Comparison of ENCODE assay signal across 8 cellular contexts in genomic region chr1:75724472-75725022, GRCh38. TPM values are rescaled to one million over a fixed set of nuclear protein-coding genes. Genes with fewer than 3 reads are reported as not detected.
DNase-seq lines count a peak whose midpoint lies in the region; ATAC-seq and TF ChIP-seq lines count a peak whose summit lies in the region.

Gene ACADM (plus strand): TSS chr1:75724709. CDS start chr1:75724788, 79 bp downstream.

- no peaks in the 10 kb centered on the region for H3K27me3 ChIP-seq in CD4-positive, alpha-beta T cell (ENCODE audit: control insufficient read depth, insufficient read depth, low read length)
- H3K27me3 ChIP-seq in ectodermal cell (ENCODE audit: control insufficient read depth, insufficient read depth, low read length, poor library complexity, severe bottlenecking): no peaks in the 10 kb centered on the region

- H3K4me3 ChIP-seq in ectodermal cell (ENCODE audit: insufficient read depth, low read depth, low read length): peak within 1 kb of the TSS; percentile 85

- peak within 1 kb of the TSS; percentile 99 for H3K4me3 Mint-ChIP-seq in CD4-positive, alpha-beta T cell

- no peak for TF ChIP-seq CTCF in CD4-positive, alpha-beta T cell (IDR thresholded peaks at IDR 0.05)

- 0% methylated on average over 48 of the region's 48 CpGs for WGBS in ectodermal cell, 2 experiments

- no peaks in the 10 kb centered on the region for H3K27me3 Mint-ChIP-seq in CD4-positive, alpha-beta T cell

- peaks cover 9% of the 10 kb centered on the region for H3K4me1 ChIP-seq in ectodermal cell (ENCODE audit: control insufficient read depth, insufficient read depth, low read length)

- intact Hi-C loops in CD4-positive, alpha-beta T cell (cut with DNase I, micrococcal nuclease): loop anchor here (1.0 to 10.0 kb wide), 5 partner anchors 62 to 1527 kb away; partner anchors contain the start of genes RABGGTB (in 2 of the 2), CRYZ (in 1 of the 2), FPGT (in 1 of the 2) and LRRIQ3 (in 1 of the 2)

- peak within 1 kb of the TSS; percentile 94 for H3K27ac Mint-ChIP-seq in CD4-positive, alpha-beta T cell

- H3K36me3 ChIP-seq in ectodermal cell (ENCODE audit: control insufficient read depth, insufficient read depth, low read length): no peaks in the 10 kb centered on the region

- peak within 1 kb of the TSS; percentile 65 for H3K27ac ChIP-seq in CD4-positive, alpha-beta T cell (ENCODE audit: low read depth, low read length)
- peak within 1 kb of the TSS; percentile 30 for H3K27ac ChIP-seq in ectodermal cell (ENCODE audit: insufficient read depth, low read depth, low read length, poor library complexity, severe bottlenecking)

- peaks cover 6% of the 10 kb centered on the region for H3K36me3 Mint-ChIP-seq in CD4-positive, alpha-beta T cell (ENCODE audit: low read depth)

- CTCF ChIA-PET in CD4-positive, alpha-beta T cell (lab: Charles Lee): no interaction called here

- no peaks in the 10 kb centered on the region for H3K9me3 ChIP-seq in CD4-positive, alpha-beta T cell (ENCODE audit: control insufficient read depth, low read length)
- H3K9me3 ChIP-seq in ectodermal cell (ENCODE audit: control insufficient read depth, low read length): no peaks in the 10 kb centered on the region

- H3K4me1 Mint-ChIP-seq in CD4-positive, alpha-beta T cell (ENCODE audit: low read depth): peaks cover 61% of the 10 kb centered on the region

- POLR2A ChIA-PET in CD4-positive, alpha-beta T cell (lab: Charles Lee): interaction anchor here (1.0 to 1.5 kb wide), 2 partner anchors 61 to 62 kb away, joined by 3 to 8 read pairs (median 5); partner anchors contain the start of gene RABGGTB

- peak; percentile 94 for ATAC-seq in CD4-positive, alpha-beta T cell (ENCODE audit: poor library complexity)
- ATAC-seq in GM19395 (IDR thresholded peaks at IDR 0.05; ENCODE audit: unreplicated experiment) (peak; percentile 85), HG03558 (IDR thresholded peaks at IDR 0.05; ENCODE audit: extremely low read depth, unreplicated experiment) (peak; percentile 71)

- peak; percentile 62 to 85 (median 74) for DNase-seq in CD4-positive, alpha-beta T cell
- peak; percentile 69 for DNase-seq in NCI-H82 treated with DMSO at 0.1 percent for 48 hours (lab: John Stamatoyannopoulos, UW; ENCODE audit: unreplicated experiment)
- DNase-seq in activated CD8-positive, alpha-beta memory T cell treated with anti-CD3 and anti-CD28 coated beads for 1 hour (ENCODE audit: extremely low read depth in 1 of 2, low read depth in 1 of 2): peak; percentile 37 to 70
- peak; percentile 81 to 84 for DNase-seq in lung microvascular endothelial cell (ENCODE audit: low read depth in 2 of 2)
- DNase-seq in stimulated activated CD4-positive, alpha-beta T cell treated with anti-CD3 and anti-CD28 coated beads, TNF-alpha, amount 100 ng/mL, for 48 hours (ENCODE audit: low read depth in 3 of 3): peak; percentile 59 to 83 (median 73)

- H3K9me3 Mint-ChIP-seq in CD4-positive, alpha-beta T cell: no peaks in the 10 kb centered on the region

RNA-seq across cellular contexts. Expression of gene ACADM, which starts in this region (rescaled TPM):
- total RNA-seq in CD4-positive, alpha-beta T cell: 1 to 10 TPM; 3.5 to 4.7 TPM
- 61.4 TPM for polyA plus RNA-seq in ectodermal cell (2013, experiment 1 of 4)
- 58.8 TPM for polyA plus RNA-seq in ectodermal cell (2013, experiment 2 of 4)
- 40.5 TPM for polyA plus RNA-seq in ectodermal cell (2013, experiment 3 of 4)
- 45.6 TPM for polyA plus RNA-seq in ectodermal cell (2013, experiment 4 of 4)
- total RNA-seq in lung microvascular endothelial cell: 25.9 and 34.7 TPM in 2 replicates

Comparison
In these comparisons a context has a peak if more than half of its experiments do, and no peak if none do; other contexts are left out.
1. Peak in every context shown above with its lines: DNase-seq, ATAC-seq, H3K4me3 ChIP-seq and H3K27ac ChIP-seq.